In the genomic region with DNA sequence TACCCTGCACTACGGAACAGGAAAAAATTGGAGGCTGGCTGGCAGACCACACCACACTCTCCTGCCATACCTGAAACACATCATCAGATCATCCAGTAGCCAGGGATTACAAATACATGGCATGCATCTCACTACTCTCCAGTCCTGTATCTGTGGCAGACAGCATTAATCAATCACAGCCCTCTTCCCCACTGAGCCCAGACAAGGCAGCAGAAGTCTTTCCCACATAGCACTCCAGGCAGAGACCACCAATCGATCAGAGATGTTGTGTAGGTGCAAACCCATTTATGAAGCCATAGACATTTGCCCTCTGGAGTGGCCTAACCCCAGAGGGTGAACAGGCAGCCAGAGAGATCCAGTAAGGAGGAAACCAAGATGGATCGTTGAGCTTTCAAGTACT, we compare ENCODE assay signal across 10 cellular contexts.
"Had no signal": no experiment of that assay in that cellular context is flagged by ENCODE, and none has a peak within 500 bp of the region (broad histone marks: within the 10 kb centered on the region; RNA-seq: fewer than 3 reads in every experiment).

No MANE protein-coding gene starts in this region.

- H3K27ac ChIP-seq: GM23248, HL-60 had no signal

- ATAC-seq: HepG2 had no signal

- H2AFZ ChIP-seq: GM23248 had no signal

- FAIRE-seq: H54, HepG2 had no signal

- DNase-seq: GM23248, GOT3, H9, HCEC 1CT, HFFc6, Kasumi-1, KG1 had no signal

- H3K9ac ChIP-seq: GM23248 had no signal

- H3K4me3 ChIP-seq: GM23248 had no signal
